Comparison of ENCODE assay signal across 1 cellular context in the genomic region with DNA sequence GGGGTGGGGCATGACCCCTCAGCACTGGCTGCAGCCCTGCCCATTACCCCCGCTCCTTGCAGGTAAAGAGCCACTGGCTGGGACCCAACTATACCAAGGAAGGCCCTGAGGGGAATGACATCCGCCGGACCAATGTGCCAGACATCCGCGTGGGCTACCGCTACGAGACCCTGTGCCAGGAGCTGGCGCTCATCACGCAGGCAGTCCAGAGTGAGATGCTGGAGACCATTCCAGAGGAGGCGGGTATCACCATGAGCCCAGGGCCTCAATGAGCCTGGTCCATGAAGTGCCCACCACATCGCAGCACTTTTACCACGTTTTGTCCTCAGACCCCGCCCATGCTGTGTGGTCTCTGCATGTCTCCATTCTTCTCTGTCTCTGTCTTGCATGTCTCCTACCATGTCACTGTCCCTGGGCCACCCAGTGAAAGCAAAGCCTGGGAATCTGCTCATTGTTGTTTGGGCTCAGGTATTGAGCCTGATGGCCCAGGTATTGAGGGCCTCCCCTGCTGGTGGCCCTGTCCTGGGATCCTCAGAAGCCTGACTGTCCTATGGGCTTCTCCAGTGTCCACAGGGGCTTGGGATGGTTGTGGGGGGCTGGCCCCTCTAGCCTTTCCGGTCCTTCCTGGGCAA.
TF ChIP-seq lines count a peak whose summit lies in the region.

No MANE protein-coding gene starts in this region.

TF ChIP-seq in GM23338, 12 proteins besides CTCF, POLR2A, EP300 and RAD21:
- TF ChIP-seq NANOG (IDR thresholded peaks at IDR 0.05; ENCODE audit: borderline replicate concordance), result no peak
